Comparison of ENCODE assay signal across 9 cellular contexts in genomic region chr15:39140060-39140604, GRCh38.
DNase-seq lines count a peak whose midpoint lies in the region; TF ChIP-seq lines count a peak whose summit lies in the region.
"Had no signal": no experiment of that assay in that cellular context is flagged by ENCODE, and none has a peak within 500 bp of the region (broad histone marks: within the 10 kb centered on the region; RNA-seq: fewer than 3 reads in every experiment).

No MANE protein-coding gene starts in this region.

- 0 out of 2 replicates have a peak, but pooled peaks cover 5% of the 10 kb centered on the region for H3K9me2 ChIP-seq in GM23248 (ENCODE audit: insufficient read depth)

- H3K9me3 ChIP-seq in GM23248 (ENCODE audit: low read depth): no peaks in the 10 kb centered on the region

- H3K27me3 ChIP-seq in GM23248 (replicated peaks; ENCODE audit: insufficient read depth): no peaks in the 10 kb centered on the region

- DNase-seq in AG04449 (ENCODE audit: low read depth, low spot score) (peak; percentile 97), GM23248 (peak; percentile 84), SK-N-DZ (ENCODE audit: low spot score) (peak; percentile 10), glomerular visceral epithelial cell (ENCODE audit: extremely low spot score) (peak; percentile 87), NCI-H146 (lab: John Stamatoyannopoulos, UW) (no peak), NCI-H524 treated with DMSO at 0.1 percent for 48 hours (lab: John Stamatoyannopoulos, UW) (no peak), G401 (ENCODE audit: low spot score) (no peak), posterior vena cava (ENCODE audit: low spot score) (no peak)

- H3K4me2 ChIP-seq in GM23248 (ENCODE audit: unreplicated experiment): peak overlapping the region; percentile 36

- no peaks in the 10 kb centered on the region for H4K20me1 ChIP-seq in GM23248 (ENCODE audit: insufficient read depth)

- peak overlapping the region; percentile 1; the same call in 1 of the 2 replicates for H3K4me3 ChIP-seq in AG04449 (ENCODE audit: low read depth, low read length)
- H3K4me3 ChIP-seq in GM23248: no peak overlapping the region

- peaks cover 57% of the 10 kb centered on the region for H3F3A ChIP-seq in GM23248 (ENCODE audit: insufficient read depth)

- in situ Hi-C loops in GM23248 (cut with MboI) (no loop called here), G401 (cut with HindIII; ENCODE audit: low sequenced_read_pairs) (no loop called here)

- peak overlapping the region; percentile 77 for H3K27ac ChIP-seq in GM23248
- H3K27ac ChIP-seq: VCaP had no signal

- intact Hi-C loops in posterior vena cava (cut with DNase I): no loop called here

- POLR2A ChIA-PET in AG04449 (lab: Yijun Ruan, JAX): interaction anchor here (0.6 to 1.8 kb wide), 6 partner anchors 144 to 446 kb away, joined by 3 to 5 read pairs (median 4); partner anchors contain the start of gene THBS1

- CTCF ChIA-PET in AG04449 (lab: Yijun Ruan, JAX): interaction anchor here (1.3 kb wide), 1 partner anchor 15 kb away, joined by 3 read pairs; no protein-coding TSS in a partner anchor

- peaks cover 54% of the 10 kb centered on the region for H3K4me1 ChIP-seq in GM23248 (ENCODE audit: insufficient read depth)

- WGBS in GM23248 (ENCODE audit: low coverage in 1 of 2, low lambda C conversion rate in 2 of 2, missing lambda C conversion rate in 2 of 2), 2 experiments: 15 to 19% methylated on average over 3 of the region's 3 CpGs

- no peaks in the 10 kb centered on the region for H3K36me3 ChIP-seq in GM23248 (ENCODE audit: low read depth)

- no peak overlapping the region for H2AFZ ChIP-seq in GM23248

- no peaks in the 10 kb centered on the region for H3K79me2 ChIP-seq in GM23248 (ENCODE audit: insufficient read depth)

- TF ChIP-seq CTCF in AG04449 (IDR thresholded peaks at IDR 0.05; ENCODE audit: insufficient read depth, low read length, missing control alignments): no peak

- peak overlapping the region; percentile 47 for H3K9ac ChIP-seq in GM23248

Comparison
In these comparisons a context has a peak if more than half of its experiments do, and no peak if none do; other contexts are left out.
1. DNase-seq: peak in AG04449 (single experiment), GM23248 (single experiment), SK-N-DZ (single experiment) and glomerular visceral epithelial cell (single experiment); none in NCI-H146 (single experiment), NCI-H524 treated with DMSO at 0.1 percent for 48 hours (single experiment), G401 (single experiment) and posterior vena cava (single experiment).